8 cellular contexts compared by ENCODE assay signal in genomic region chr1:33367488-33368405, GRCh38. TPM values are rescaled to one million over a fixed set of nuclear protein-coding genes. Genes with fewer than 3 reads are reported as not detected.
A peak's percentile ranks its signal among the peaks of the same experiment; 100 is the strongest.
DNase-seq lines count a peak whose midpoint lies in the region; FAIRE-seq lines count a peak whose summit lies in the region.

No MANE protein-coding gene starts in this region.

- H3K4me3 ChIP-seq in Jurkat, Clone E6-1 (ENCODE audit: low read length): no peak overlapping the region
- H3K4me3 ChIP-seq in SJSA1: no peak overlapping the region

- DNase-seq in NCI-H146 (lab: John Stamatoyannopoulos, UW) (peak; percentile 53), NCI-H146 treated with DMSO at 0.1 percent for 48 hours (lab: John Stamatoyannopoulos, UW; ENCODE audit: unreplicated experiment) (no peak), SJSA1 (ENCODE audit: low read depth in 1 of 2, low spot score in 2 of 2) (peak; percentile 71 to 87), activated gamma-delta T cell treated with Interleukin-2 at 50 U/mL for 16 hours (peak; percentile 85), frontal cortex (ENCODE audit: low spot score in 2 of 2) (peak; percentile 80 to 85), occipital lobe (lab: John Stamatoyannopoulos, UW) (peak; percentile 86), substantia nigra (lab: John Stamatoyannopoulos, UW) (peak in 48 of 49 donors; percentile 47 to 93 (median 84))
- DNase-seq in Jurkat, Clone E6-1 (ENCODE audit: low read depth, low spot score): peak; percentile 49

- H3K4me1 ChIP-seq in SJSA1 (replicated peaks): peaks cover 37% of the 10 kb centered on the region

- H3K9me3 ChIP-seq in SJSA1 (replicated peaks): no peaks in the 10 kb centered on the region

- peaks cover 11% of the 10 kb centered on the region; the same call in 1 of the 2 replicates for H3K36me3 ChIP-seq in SJSA1

- H3K27me3 ChIP-seq in SJSA1 (replicated peaks): no peaks in the 10 kb centered on the region

- H3K27ac ChIP-seq in SJSA1 (no peak overlapping the region), substantia nigra (ENCODE audit: low read depth, low read length, poor library complexity, severe bottlenecking) (peak overlapping the region; percentile 97)

- FAIRE-seq in frontal cortex (lab: Jason Lieb, UNC): no peak

RNA-seq across cellular contexts. Expression of gene A3GALT2, which starts 46.8 kb away (rescaled TPM):
- not detected for polyA plus RNA-seq in Jurkat, Clone E6-1 (2012; ENCODE audit: insufficient read depth, insufficient read length)
- not detected in 2 replicates for total RNA-seq in SJSA1 (2014; rRNA removed; shearing (Covaris generic))
- total RNA-seq in frontal cortex (not detected), occipital lobe (not detected)
